Comparison of ENCODE assay signal across 23 cellular contexts in genomic region chr9:124298646-124299235, GRCh38. TPM values are rescaled to one million over a fixed set of nuclear protein-coding genes. Genes with fewer than 3 reads are reported as not detected.
A peak's percentile ranks its signal among the peaks of the same experiment; 100 is the strongest.
DNase-seq lines count a peak whose midpoint lies in the region; ATAC-seq, FAIRE-seq and TF ChIP-seq lines count a peak whose summit lies in the region.
"Had no signal": no experiment of that assay in that cellular context is flagged by ENCODE, and none has a peak within 500 bp of the region (broad histone marks: within the 10 kb centered on the region; RNA-seq: fewer than 3 reads in every experiment).

No MANE protein-coding gene starts in this region.

- H3K9me2 ChIP-seq in hepatocyte (replicated peaks; ENCODE audit: insufficient read depth): no peaks in the 10 kb centered on the region

- H3K27me3 ChIP-seq in H1 (replicated peaks in 1 of 4; ENCODE audit: control insufficient read depth in 3 of 4, extremely low read depth in 1 of 4, insufficient read depth in 3 of 4, low read length in 3 of 4) (no peaks in the 10 kb centered on the region), hepatocyte (no peaks in the 10 kb centered on the region)
- H3K27me3 ChIP-seq: cardiac muscle cell, spleen, thyroid gland had no signal

- H4K91ac ChIP-seq in H1 (replicated peaks; ENCODE audit: insufficient read length, low read length): no peak overlapping the region

- H3K79me2 ChIP-seq in H1 (ENCODE audit: control insufficient read depth in 1 of 2, insufficient read depth in 2 of 2, low read length in 2 of 2) (no peaks in the 10 kb centered on the region), hepatocyte (peaks cover 34% of the 10 kb centered on the region)

- no peak for TF ChIP-seq POLR2A in A549 (IDR thresholded peaks at IDR 0.05; ENCODE audit: low read length)
- TF ChIP-seq POLR2A in H1 (IDR thresholded peaks at IDR 0.05; ENCODE audit: control extremely low read depth in 1 of 2, low read depth in 2 of 2, low read length in 2 of 2): no peak

- FAIRE-seq in A549 (lab: Jason Lieb, UNC) (no peak), H1 (lab: Jason Lieb, UNC) (no peak)

- H2BK12ac ChIP-seq in H1 (ENCODE audit: low read depth, low read length): no peak overlapping the region

- TF ChIP-seq RAD21 in A549 (conservative IDR thresholded peaks at IDR 0.05 in 1 of 2, IDR thresholded peaks at IDR 0.05 in 1 of 2) (no peak), H1 (IDR thresholded peaks at IDR 0.05 in 1 of 2, conservative IDR thresholded peaks at IDR 0.05 in 1 of 2; ENCODE audit: low read depth in 2 of 2, low read length in 2 of 2) (no peak)

- H3K14ac ChIP-seq in H1 (ENCODE audit: insufficient read length): no peak overlapping the region

- H3K4me1 Mint-ChIP-seq in osteocyte (ENCODE audit: unreplicated experiment): peaks cover 70% of the 10 kb centered on the region

- no peak overlapping the region for H2BK5ac ChIP-seq in H1 (ENCODE audit: low read depth, low read length)

- H2BK15ac ChIP-seq in H1 (ENCODE audit: low read length): no peak overlapping the region

- H3K23me2 ChIP-seq in H1 (ENCODE audit: low read depth, low read length): no peaks in the 10 kb centered on the region

- H2AFZ ChIP-seq in H1 (ENCODE audit: low read length): no peak overlapping the region
- no peak overlapping the region for H2AFZ ChIP-seq in hepatocyte

- H3K27me3 Mint-ChIP-seq in osteocyte (ENCODE audit: unreplicated experiment): no peaks in the 10 kb centered on the region
- H3K27me3 Mint-ChIP-seq: activated naive CD8-positive, alpha-beta T cell treated with anti-CD3 and anti-CD28 coated beads for 36 hours; CD8-positive, alpha-beta memory T cell had no signal

- no peak overlapping the region for H4K8ac ChIP-seq in H1 (ENCODE audit: extremely low read depth, insufficient read depth, low read length)

- ATAC-seq in A549: no peak
- ATAC-seq in HG03460 (IDR thresholded peaks at IDR 0.05; ENCODE audit: unreplicated experiment): no peak
- ATAC-seq: left lobe of liver had no signal

- no peak overlapping the region for H3K9ac ChIP-seq in H1 (replicated peaks in 1 of 4; ENCODE audit: extremely low read depth in 1 of 4, low read depth in 3 of 4, low read length in 3 of 4)

- no peak overlapping the region; the same call in none of the 2 replicates for H3K18ac ChIP-seq in H1 (ENCODE audit: extremely low read depth, low read length)

- peak overlapping the region; percentile 6; the same call in 1 of the 2 replicates for H2AK5ac ChIP-seq in H1 (ENCODE audit: low read depth, low read length)

- H3K4me2 ChIP-seq in A549 (peak overlapping the region; percentile 29; the same call in 1 of the 3 replicates), H1 (ENCODE audit: insufficient read depth in 1 of 2, low read depth in 2 of 2, low read length in 2 of 2) (no peak overlapping the region), hepatocyte (no peak overlapping the region)

- no peak overlapping the region for H4K5ac ChIP-seq in H1 (ENCODE audit: insufficient read length, low read depth, low read length)

- no peak overlapping the region for H2BK120ac ChIP-seq in H1 (replicated peaks; ENCODE audit: low read depth, low read length)

- no peaks in the 10 kb centered on the region for H3K9me3 Mint-ChIP-seq in osteocyte (ENCODE audit: unreplicated experiment)
- H3K9me3 Mint-ChIP-seq: activated naive CD8-positive, alpha-beta T cell treated with anti-CD3 and anti-CD28 coated beads for 36 hours; activated T-helper 1 cell treated with anti-CD3 and anti-CD28 coated beads, Interleukin-12 subunit alpha, Interleukin-12 subunit beta, Interleukin-2, Interleukin-4 antibody, amounts not matched to agents 30 ng/mL and 10 ng/mL and 1 ng/mL, durations not matched to agents 14 hours and 24 hours and 36 hours; CD8-positive, alpha-beta memory T cell; T-helper 1 cell treated with Interleukin-12 subunit alpha and Interleukin-12 subunit beta and Interleukin-4 antibody, amounts not matched to agents 30 μg/mL and 1 μg/mL, for 36 hours had no signal

- H3K56ac ChIP-seq in H1 (replicated peaks; ENCODE audit: insufficient read length, low read depth, low read length): no peak overlapping the region

- peaks cover 19% of the 10 kb centered on the region for H3K36me3 Mint-ChIP-seq in osteocyte (ENCODE audit: unreplicated experiment)

- no peak overlapping the region for H3K4me3 ChIP-seq in A549
- H3K4me3 ChIP-seq in H1 (ENCODE audit: extremely low read depth in 1 of 4, insufficient read depth in 2 of 4, low read depth in 3 of 4, low read length in 4 of 4): no peak overlapping the region
- H3K4me3 ChIP-seq in hepatocyte: no peak overlapping the region
- H3K4me3 ChIP-seq: cardiac muscle cell, spleen, thyroid gland had no signal

- TF ChIP-seq EP300 in A549 (IDR thresholded peaks at IDR 0.05): no peak
- TF ChIP-seq EP300 in H1 (IDR thresholded peaks at IDR 0.05; ENCODE audit: borderline replicate concordance in 1 of 2, low read depth in 2 of 2, low read length in 2 of 2): no peak

- no peak overlapping the region for H3K23ac ChIP-seq in H1 (ENCODE audit: insufficient read length)

- POLR2A ChIA-PET in A549 (lab: Yijun Ruan, JAX) (no interaction called here), H1 (lab: Charles Lee; ENCODE audit: partially characterized antibody) (no interaction called here)

- no peak for DNase-seq in A549 (ENCODE audit: low read depth in 1 of 2, low spot score in 1 of 2)
- peak; percentile 45 for DNase-seq in LHCN-M2 (ENCODE audit: low read depth)
- DNase-seq in H1 (ENCODE audit: low read depth in 1 of 2, low spot score in 2 of 2): no peak
- DNase-seq in osteocyte (ENCODE audit: extremely low spot score, unreplicated experiment): no peak
- no peak for DNase-seq in cerebellar nuclear complex (lab: John Stamatoyannopoulos, UW)
- no peak for DNase-seq in hepatocyte (ENCODE audit: low spot score)
- no peak for DNase-seq in NCI-H2196 treated with DMSO at 0.1 percent for 48 hours (lab: John Stamatoyannopoulos, UW; ENCODE audit: unreplicated experiment)
- DNase-seq: ACHN; activated naive CD8-positive, alpha-beta T cell treated with anti-CD3 and anti-CD28 coated beads for 36 hours; CD8-positive, alpha-beta memory T cell; effector CD4-positive, alpha-beta T cell; EL; hypothalamus; NCI-H1694 treated with DMSO at 0.1 percent for 48 hours; NK-92 treated with Interleukin-12 subunit alpha and Interleukin-12 subunit beta, amount 100 ng/mL, for 24 hours; posterior cingulate gyrus; spleen; thyroid gland had no signal

- peaks cover 7% of the 10 kb centered on the region; the same call in 1 of the 2 replicates for H3K79me1 ChIP-seq in H1 (ENCODE audit: low read depth, low read length)

- H3K27ac Mint-ChIP-seq in osteocyte (ENCODE audit: unreplicated experiment): peak overlapping the region; percentile 77
- H3K27ac Mint-ChIP-seq: activated naive CD8-positive, alpha-beta T cell treated with anti-CD3 and anti-CD28 coated beads for 36 hours; activated T-helper 1 cell treated with anti-CD3 and anti-CD28 coated beads, Interleukin-12 subunit alpha, Interleukin-12 subunit beta, Interleukin-2, Interleukin-4 antibody, amounts not matched to agents 30 ng/mL and 10 ng/mL and 1 ng/mL, durations not matched to agents 14 hours and 24 hours and 36 hours; T-helper 1 cell treated with Interleukin-12 subunit alpha and Interleukin-12 subunit beta and Interleukin-4 antibody, amounts not matched to agents 30 μg/mL and 1 μg/mL, for 36 hours had no signal

- no peak overlapping the region for H2BK20ac ChIP-seq in H1 (ENCODE audit: low read length)

- H3K9me3 ChIP-seq in A549 (no peaks in the 10 kb centered on the region), H1 (ENCODE audit: insufficient read depth in 2 of 2, low read depth in 1 of 2, low read length in 1 of 2) (no peaks in the 10 kb centered on the region), hepatocyte (ENCODE audit: low read depth) (no peaks in the 10 kb centered on the region)
- H3K9me3 ChIP-seq: spleen, thyroid gland had no signal

- CTCF ChIA-PET in A549 (lab: Yijun Ruan, JAX) (interaction anchor here (1.1 to 4.4 kb wide), 3 partner anchors 11 to 172 kb away, joined by 3 to 21 read pairs (median 6); no protein-coding TSS in a partner anchor), H1 (lab: Charles Lee; ENCODE audit: partially characterized antibody) (interaction anchor here (0.9 to 2.0 kb wide), 4 partner anchors 9 to 172 kb away, joined by 3 to 8 read pairs (median 3); no protein-coding TSS in a partner anchor)

- WGBS in A549 (ENCODE audit: missing lambda C conversion rate): 91% methylated on average over 12 of the region's 12 CpGs
- WGBS in H1 (ENCODE audit: extremely low coverage in 1 of 2, insufficient coverage in 1 of 2, insufficient read length in 1 of 2, insufficient replicate concordance in 2 of 2, low coverage in 1 of 2, low lambda C conversion rate in 2 of 2, missing lambda C conversion rate in 1 of 2), 2 experiments: 81% methylated on average over 12 of the region's 12 CpGs; no CpG with 5 or more reads in 1 of the 2 experiments
- WGBS in hepatocyte (ENCODE audit: low lambda C conversion rate, missing lambda C conversion rate): 79% methylated on average over 12 of the region's 12 CpGs

- H4K20me1 ChIP-seq in H1 (replicated peaks in 1 of 2; ENCODE audit: control insufficient read depth in 1 of 2, insufficient read depth in 2 of 2, low read length in 2 of 2) (peaks cover 0 to 10% of the 10 kb centered on the region in 2 experiments), hepatocyte (ENCODE audit: insufficient read depth, poor library complexity, severe bottlenecking) (peaks cover 17% of the 10 kb centered on the region)

- no peak overlapping the region for H3K4ac ChIP-seq in H1 (replicated peaks; ENCODE audit: insufficient read length, low read depth, low read length)

- TF ChIP-seq CTCF in A549 (IDR thresholded peaks at IDR 0.05) (no peak), H1 (IDR thresholded peaks at IDR 0.05; ENCODE audit: control extremely low read depth in 1 of 3, insufficient read depth in 1 of 3, low read depth in 1 of 3, low read length in 3 of 3) (no peak), osteocyte (IDR thresholded peaks at IDR 0.05) (no peak), hepatocyte (IDR thresholded peaks at IDR 0.05; ENCODE audit: poor library complexity) (no peak)

- H3K36me3 ChIP-seq in H1 (ENCODE audit: control insufficient read depth in 2 of 4, insufficient read depth in 4 of 4, low read length in 3 of 4) (no peaks in the 10 kb centered on the region), hepatocyte (replicated peaks; ENCODE audit: insufficient read depth, low read depth) (no peaks in the 10 kb centered on the region)
- H3K36me3 ChIP-seq: cardiac muscle cell, thyroid gland had no signal

- peak overlapping the region; percentile 43 to 89; a peak in 5 of 6 replicates for H3K27ac ChIP-seq in A549
- no peak overlapping the region for H3K27ac ChIP-seq in H1 (ENCODE audit: low read depth, low read length)
- H3K27ac ChIP-seq in hepatocyte: no peak overlapping the region
- H3K27ac ChIP-seq: cardiac muscle cell had no signal

- peaks cover 75% of the 10 kb centered on the region for H3K4me1 ChIP-seq in A549
- peaks cover 0 to 17% (median 9%) of the 10 kb centered on the region in 4 experiments; a peak in 5 of 7 replicates for H3K4me1 ChIP-seq in H1 (replicated peaks in 1 of 4; ENCODE audit: control insufficient read depth in 3 of 4, insufficient read depth in 4 of 4, low read length in 3 of 4)
- peaks cover 5% of the 10 kb centered on the region for H3K4me1 ChIP-seq in hepatocyte (ENCODE audit: insufficient read depth)

- H3K4me3 Mint-ChIP-seq in osteocyte (ENCODE audit: unreplicated experiment): no peak overlapping the region
- H3K4me3 Mint-ChIP-seq: activated naive CD8-positive, alpha-beta T cell treated with anti-CD3 and anti-CD28 coated beads for 36 hours; activated T-helper 1 cell treated with anti-CD3 and anti-CD28 coated beads, Interleukin-12 subunit alpha, Interleukin-12 subunit beta, Interleukin-2, Interleukin-4 antibody, amounts not matched to agents 30 ng/mL and 10 ng/mL and 1 ng/mL, durations not matched to agents 14 hours and 24 hours and 36 hours; CD8-positive, alpha-beta memory T cell; T-helper 1 cell treated with Interleukin-12 subunit alpha and Interleukin-12 subunit beta and Interleukin-4 antibody, amounts not matched to agents 30 μg/mL and 1 μg/mL, for 36 hours had no signal

RNA-seq across cellular contexts. Expression of gene NEK6, which starts 41.0 kb away (rescaled TPM):
- polyA plus RNA-seq in A549 (2011; rRNA removed) (33.7 and 38.7 TPM in 2 replicates), A549 (2017; fragmentation: RNase III; extraction: RNeasy Plus Mini Kit Qiagen cat#74134 plus additional on column Dnase treatment) (26.1 to 38.6 TPM (median 29.8 TPM) in 3 replicates), H1 (2011; rRNA removed) (17.7 and 23.9 TPM in 2 replicates), hepatocyte (41.6 and 44.7 TPM in 2 replicates)
- 52.0 and 59.5 TPM in 2 replicates for polyA plus RNA-seq in A549 (2012; cell fraction: cytosol; rRNA removed)
- 64.3 and 69.2 TPM in 2 replicates for polyA plus RNA-seq in A549 (2012; cell fraction: nucleus; rRNA removed)
- 49.7 and 58.1 TPM in 2 replicates for polyA minus RNA-seq in A549 (2011; rRNA and poly(A)+ RNA removed)
- total RNA-seq in LHCN-M2 (2014; rRNA removed) (62.8 and 72.6 TPM in 2 replicates), osteocyte (111 and 115 TPM in 2 replicates), hepatocyte (33.5 and 35.7 TPM in 2 replicates)
- 89.5 TPM for polyA plus RNA-seq in LHCN-M2 (2012)
- 16.6 and 19.7 TPM in 2 replicates for total RNA-seq in H1 (2021; fragmentation: NEBNext Ultra II Directional; extraction: Animal tissue kit (Norgen Biotek cat#: 25700))
- 12.8 TPM for polyA plus RNA-seq in H1 (2011; cell fraction: cytosol; rRNA removed)
- polyA plus RNA-seq in H1 (2011; cell fraction: nucleus; rRNA removed): 19.1 TPM
- polyA plus RNA-seq in H1 (2012, experiment 1 of 2): 8.7 to 13.7 TPM (median 12.4 TPM) in 4 replicates
- polyA plus RNA-seq in H1 (2012, experiment 2 of 2): 6.3 TPM
- 9.1 TPM for polyA plus RNA-seq in H1 (2013, experiment 1 of 2)
- 9.1 TPM for polyA plus RNA-seq in H1 (2013, experiment 2 of 2)
- 21.8 and 31.4 TPM in 2 replicates for polyA minus RNA-seq in H1 (2011; rRNA and poly(A)+ RNA removed)
- polyA minus RNA-seq in H1 (2011; cell fraction: cytosol; rRNA and poly(A)+ RNA removed): 7.7 TPM
- polyA minus RNA-seq in H1 (2011; cell fraction: nucleus; rRNA and poly(A)+ RNA removed): 18.9 TPM

Comparison
In these comparisons a context has a peak if more than half of its experiments do, and no peak if none do; other contexts are left out.
1. H3K27ac ChIP-seq: peak in A549 (2 of 2); none in H1 (single experiment) and hepatocyte (single experiment).
2. Of the 18 proteins assayed by ChIP-seq in both H1 and A549: peak only in H1: none; only in A549: none; in both: KDM1A; in neither: 17.